ENCODE assay signal across 8 cellular contexts in genomic region chr16:57331355-57331754, GRCh38. TPM values are rescaled to one million over a fixed set of nuclear protein-coding genes. Genes with fewer than 3 reads are reported as not detected.
"Had no signal": no experiment of that assay in that cellular context is flagged by ENCODE, and none has a peak within 500 bp of the region (broad histone marks: within the 10 kb centered on the region; RNA-seq: fewer than 3 reads in every experiment).

No MANE protein-coding gene starts in this region.

- H3K4me1 Mint-ChIP-seq: GM23338, H9 had no signal

- FAIRE-seq: H1, H54, HTR-8/SVneo had no signal

- H3K4me3 Mint-ChIP-seq: GM23338, H9, IgD-negative memory B cell had no signal

- H2AFZ ChIP-seq: GM23338 had no signal

- ATAC-seq: GM23338 had no signal

- H3K27me3 Mint-ChIP-seq: IgD-negative memory B cell had no signal

- H3K4me3 ChIP-seq: GM23338 had no signal

- DNase-seq: H9, HCEC 1CT had no signal

- H3K27ac Mint-ChIP-seq: GM23338, H9, IgD-negative memory B cell had no signal

- H3K4me2 ChIP-seq: GM23338 had no signal

- H3K9me3 Mint-ChIP-seq: IgD-negative memory B cell had no signal

RNA-seq across cellular contexts. Expression of gene CCL22, which starts 27.2 kb away (rescaled TPM):
- total RNA-seq: GM23338, H1, H9, HT-29 had no signal
- polyA plus RNA-seq: H1 had no signal

RNA-seq across cellular contexts. Expression of gene CX3CL1, which starts 40.9 kb away (rescaled TPM):
- polyA plus RNA-seq: IgD-negative memory B cell had no signal
